Comparison of ENCODE assay signal across 8 cellular contexts in genomic region chr7:27661776-27662489, GRCh38. TPM values are rescaled to one million over a fixed set of nuclear protein-coding genes. Genes with fewer than 3 reads are reported as not detected.
A peak's percentile ranks its signal among the peaks of the same experiment; 100 is the strongest.
DNase-seq lines count a peak whose midpoint lies in the region; ATAC-seq, FAIRE-seq and TF ChIP-seq lines count a peak whose summit lies in the region.

No MANE protein-coding gene starts in this region.

- peak overlapping the region; percentile 76 to 98 (median 93) for H3K4me2 ChIP-seq in BLaER1 treated with 17β-estradiol and CSF1 and Interleukin-3, amounts not matched to agents 10 nM and 100 nM
- H3K4me2 ChIP-seq in astrocyte (ENCODE audit: low read length), result peak overlapping the region; percentile 96

- ATAC-seq in GM21717 (IDR thresholded peaks at IDR 0.05; ENCODE audit: unreplicated experiment), result peak; percentile 8

- FAIRE-seq in RCC 7860 (lab: Jason Lieb, UNC) (no peak), astrocyte (lab: Jason Lieb, UNC) (no peak)

- peak overlapping the region; percentile 74 to 91 (median 86) for H3K27ac ChIP-seq in BLaER1 treated with 17β-estradiol and CSF1 and Interleukin-3, amounts not matched to agents 10 nM and 100 nM
- H3K27ac ChIP-seq in astrocyte (ENCODE audit: low read depth, low read length), result peak overlapping the region; percentile 86
- peak overlapping the region; percentile 92 for H3K27ac ChIP-seq in rectal smooth muscle tissue (ENCODE audit: low read depth, low read length)

- H3K9ac ChIP-seq in BLaER1 treated with 17β-estradiol and CSF1 and Interleukin-3, amounts not matched to agents 10 nM and 100 nM, result peak overlapping the region; percentile 83 to 94 (median 88)
- peak overlapping the region; percentile 89 for H3K9ac ChIP-seq in astrocyte (ENCODE audit: low read length)
- H3K9ac ChIP-seq in rectal smooth muscle tissue (ENCODE audit: low read length), result peak overlapping the region; percentile 76

- DNase-seq in RCC 7860 (ENCODE audit: low spot score), result peak; percentile 13
- no peak for DNase-seq in astrocyte (ENCODE audit: low read depth)
- peak in 36 of 51 donors; percentile 3 to 67 (median 36) for DNase-seq in hypothalamus (lab: John Stamatoyannopoulos, UW)
- DNase-seq in stimulated activated naive CD4-positive, alpha-beta T cell treated with Interleukin-2 at 50 U/mL for 16 hours (lab: John Stamatoyannopoulos, UW), result no peak
- no peak for DNase-seq in ACHN

- peak overlapping the region; percentile 83 for H3K27ac Mint-ChIP-seq in astrocyte (ENCODE audit: unreplicated experiment)

- peaks cover 17 to 25% (median 22%) of the 10 kb centered on the region in 10 experiments for H3K4me1 ChIP-seq in BLaER1 treated with 17β-estradiol and CSF1 and Interleukin-3, amounts not matched to agents 10 nM and 100 nM
- H3K4me1 ChIP-seq in astrocyte (ENCODE audit: insufficient read depth, low read length) (peaks cover 7% of the 10 kb centered on the region), rectal smooth muscle tissue (ENCODE audit: control insufficient read depth, insufficient read depth, low read length) (peaks cover 6% of the 10 kb centered on the region)

- peaks cover 0 to 8% (median 0%) of the 10 kb centered on the region in 11 experiments; a peak in 4 of 22 replicates for H3K9me3 ChIP-seq in BLaER1 treated with 17β-estradiol and CSF1 and Interleukin-3, amounts not matched to agents 10 nM and 100 nM (replicated peaks in 1 of 11)
- H3K9me3 ChIP-seq in astrocyte (ENCODE audit: insufficient read depth, low read depth, low read length), result no peaks in the 10 kb centered on the region

- H3K27me3 ChIP-seq in BLaER1 treated with 17β-estradiol and CSF1 and Interleukin-3, amounts not matched to agents 10 nM and 100 nM, result no peaks in the 10 kb centered on the region
- H3K27me3 ChIP-seq in astrocyte (ENCODE audit: insufficient read depth, low read length) (no peaks in the 10 kb centered on the region), rectal smooth muscle tissue (ENCODE audit: control insufficient read depth, insufficient read depth, low read length) (no peaks in the 10 kb centered on the region)

- H3K79me2 ChIP-seq in astrocyte (ENCODE audit: insufficient read depth, low read length), result peaks cover 16% of the 10 kb centered on the region

- no peaks in the 10 kb centered on the region for H3K36me3 Mint-ChIP-seq in astrocyte (ENCODE audit: low read depth, unreplicated experiment)

- H3K9me3 Mint-ChIP-seq in astrocyte (ENCODE audit: unreplicated experiment), result no peaks in the 10 kb centered on the region

- peaks cover 4% of the 10 kb centered on the region for H3K4me1 Mint-ChIP-seq in astrocyte (ENCODE audit: low read depth, unreplicated experiment)

- peak overlapping the region; percentile 92 for H3K4me3 Mint-ChIP-seq in astrocyte (ENCODE audit: unreplicated experiment)

- H4K20me1 ChIP-seq in BLaER1 treated with 17β-estradiol and CSF1 and Interleukin-3, amounts not matched to agents 10 nM and 100 nM, result no peaks in the 10 kb centered on the region
- no peaks in the 10 kb centered on the region for H4K20me1 ChIP-seq in astrocyte (ENCODE audit: insufficient read depth, low read length)

- peaks cover 0 to 8% (median 0%) of the 10 kb centered on the region in 11 experiments; a peak in 5 of 22 replicates for H3K36me3 ChIP-seq in BLaER1 treated with 17β-estradiol and CSF1 and Interleukin-3, amounts not matched to agents 10 nM and 100 nM
- H3K36me3 ChIP-seq in astrocyte (ENCODE audit: insufficient read depth, low read length), result no peaks in the 10 kb centered on the region
- no peaks in the 10 kb centered on the region for H3K36me3 ChIP-seq in rectal smooth muscle tissue (ENCODE audit: control insufficient read depth, insufficient read depth, low read length)

- peak overlapping the region; percentile 58 for H2AFZ ChIP-seq in astrocyte (ENCODE audit: low read depth, low read length)

- TF ChIP-seq CTCF in astrocyte (IDR thresholded peaks at IDR 0.05; ENCODE audit: insufficient read depth, low read depth, low read length), result no peak

- H3K27me3 Mint-ChIP-seq in astrocyte (ENCODE audit: low read depth, unreplicated experiment), result no peaks in the 10 kb centered on the region

- peak overlapping the region; percentile 72 to 94 (median 79) for H3K4me3 ChIP-seq in BLaER1 treated with 17β-estradiol and CSF1 and Interleukin-3, amounts not matched to agents 10 nM and 100 nM
- H3K4me3 ChIP-seq in astrocyte (ENCODE audit: insufficient read depth, low read depth, low read length) (peak overlapping the region; percentile 89), rectal smooth muscle tissue (ENCODE audit: low read length) (peak overlapping the region; percentile 87)

- in situ Hi-C loops in ACHN (cut with HindIII; ENCODE audit: low pct_ligation_motif_present, low pct_unique_long_range_greater_than_20kb, low sequenced_read_pairs), result no loop called here

RNA-seq across cellular contexts. Expression of gene HIBADH, which starts 0.8 kb away (rescaled TPM):
- 21.9 and 23.9 TPM in 2 replicates for total RNA-seq in astrocyte

Comparison
In these comparisons a context has a peak if more than half of its experiments do, and no peak if none do; other contexts are left out.
1. DNase-seq: peak in RCC 7860 (single experiment) and hypothalamus (36 of 51); none in astrocyte (single experiment), stimulated activated naive CD4-positive, alpha-beta T cell treated with Interleukin-2 at 50 U/mL for 16 hours (single experiment) and ACHN (single experiment).
2. Peak in every context shown above with its lines, with median percentiles within 50 percentile points of each other: H3K27ac ChIP-seq, H3K4me3 ChIP-seq and H3K9ac ChIP-seq.